ENCODE assay signal across 24 cellular contexts in genomic region chr12:122987086-122987951, GRCh38.
"Had no signal": no experiment of that assay in that cellular context is flagged by ENCODE, and none has a peak within 500 bp of the region (broad histone marks: within the 10 kb centered on the region; RNA-seq: fewer than 3 reads in every experiment).

No MANE protein-coding gene starts in this region.

- H3K27ac Mint-ChIP-seq: activated CD4-positive, alpha-beta T cell treated with anti-CD3 and anti-CD28 coated beads, Interleukin-2, amount 10 ng/mL, durations not matched to agents 7 days and 5 days; activated naive CD4-positive, alpha-beta T cell treated with anti-CD3 and anti-CD28 coated beads, Interleukin-2, amount 50 U/mL, for 24 hours; activated T-helper 1 cell treated with anti-CD3 and anti-CD28 coated beads, Interleukin-12 subunit alpha, Interleukin-12 subunit beta, Interleukin-2, Interleukin-4 antibody, amounts not matched to agents 30 ng/mL and 10 ng/mL and 1 ng/mL, durations not matched to agents 14 hours and 24 hours and 36 hours; T-cell had no signal

- H3K36me3 Mint-ChIP-seq: T-cell had no signal

- H3K4me3 Mint-ChIP-seq: activated CD4-positive, alpha-beta memory T cell treated with anti-CD3 and anti-CD28 coated beads, Interleukin-2, amount 10 ng/mL, durations not matched to agents 7 days and 5 days; activated CD4-positive, alpha-beta T cell treated with anti-CD3 and anti-CD28 coated beads, Interleukin-2, amount 10 ng/mL, durations not matched to agents 7 days and 5 days; activated naive CD4-positive, alpha-beta T cell treated with anti-CD3 and anti-CD28 coated beads, Interleukin-2, amount 50 U/mL, for 24 hours; activated T-helper 1 cell treated with anti-CD3 and anti-CD28 coated beads, Interleukin-12 subunit alpha, Interleukin-12 subunit beta, Interleukin-2, Interleukin-4 antibody, amounts not matched to agents 30 ng/mL and 10 ng/mL and 1 ng/mL, durations not matched to agents 14 hours and 24 hours and 36 hours; T-cell had no signal

- H3K27ac ChIP-seq: ascending aorta, body of pancreas had no signal

- H3K27me3 ChIP-seq: ascending aorta, body of pancreas, MG63 had no signal

- ATAC-seq: body of pancreas, PC-3, T-cell had no signal

- FAIRE-seq: RCC 7860, TTC549 had no signal

- H3K4me3 ChIP-seq: ascending aorta, body of pancreas, MG63 had no signal

- H3K9me3 ChIP-seq: ascending aorta, body of pancreas, MG63 had no signal

- H3K9me3 Mint-ChIP-seq: activated CD4-positive, alpha-beta memory T cell treated with anti-CD3 and anti-CD28 coated beads, Interleukin-2, amount 10 ng/mL, durations not matched to agents 7 days and 5 days; activated CD4-positive, alpha-beta T cell treated with anti-CD3 and anti-CD28 coated beads, Interleukin-2, amount 10 ng/mL, durations not matched to agents 7 days and 5 days; activated naive CD4-positive, alpha-beta T cell treated with anti-CD3 and anti-CD28 coated beads, Interleukin-2, amount 50 U/mL, for 24 hours; activated T-helper 1 cell treated with anti-CD3 and anti-CD28 coated beads, Interleukin-12 subunit alpha, Interleukin-12 subunit beta, Interleukin-2, Interleukin-4 antibody, amounts not matched to agents 30 ng/mL and 10 ng/mL and 1 ng/mL, durations not matched to agents 14 hours and 24 hours and 36 hours; T-cell had no signal

- H3K27me3 Mint-ChIP-seq: activated CD4-positive, alpha-beta memory T cell treated with anti-CD3 and anti-CD28 coated beads, Interleukin-2, amount 10 ng/mL, durations not matched to agents 7 days and 5 days; activated CD4-positive, alpha-beta T cell treated with anti-CD3 and anti-CD28 coated beads, Interleukin-2, amount 10 ng/mL, durations not matched to agents 7 days and 5 days; activated naive CD4-positive, alpha-beta T cell treated with anti-CD3 and anti-CD28 coated beads, Interleukin-2, amount 50 U/mL, for 24 hours; T-cell had no signal

- DNase-seq: activated CD4-positive, alpha-beta memory T cell treated with anti-CD3 and anti-CD28 coated beads, Interleukin-2, amount 10 ng/mL, durations not matched to agents 7 days and 5 days; activated CD4-positive, alpha-beta T cell treated with anti-CD3 and anti-CD28 coated beads, Interleukin-2, amount 10 ng/mL, durations not matched to agents 7 days and 5 days; activated CD4-positive, CD25-positive, alpha-beta regulatory T cell; activated effector memory CD4-positive, alpha-beta T cell treated with Interleukin-2 at 50 U/mL for 16 hours; activated naive CD4-positive, alpha-beta T cell; body of pancreas; MG63; MV-4-11; NCI-H1092 treated with DMSO at 0.1 percent for 48 hours; NCI-H1417 treated with DMSO at 0.1 percent for 48 hours; NCI-H1694 treated with DMSO at 0.1 percent for 48 hours; NCI-H2029 treated with DMSO at 0.1 percent for 48 hours; NCI-H446; NCI-H524; PC-3; SIG-M5; T-cell; T-helper 2 cell; T1000 had no signal
